Comparison of ENCODE assay signal across 1 cellular context in genomic region chr5:43514816-43515677, GRCh38.
A peak's percentile ranks its signal among the peaks of the same experiment; 100 is the strongest.
TF ChIP-seq lines count a peak whose summit lies in the region.

TSS of gene C5orf34 (minus strand) at chr5:43515148. CDS start at chr5:43509339, 5,809 bp downstream.

TF ChIP-seq in GM12878, 131 proteins besides CTCF, POLR2A, EP300 and RAD21 (continued from another document):
- TF ChIP-seq, protein P1, sequence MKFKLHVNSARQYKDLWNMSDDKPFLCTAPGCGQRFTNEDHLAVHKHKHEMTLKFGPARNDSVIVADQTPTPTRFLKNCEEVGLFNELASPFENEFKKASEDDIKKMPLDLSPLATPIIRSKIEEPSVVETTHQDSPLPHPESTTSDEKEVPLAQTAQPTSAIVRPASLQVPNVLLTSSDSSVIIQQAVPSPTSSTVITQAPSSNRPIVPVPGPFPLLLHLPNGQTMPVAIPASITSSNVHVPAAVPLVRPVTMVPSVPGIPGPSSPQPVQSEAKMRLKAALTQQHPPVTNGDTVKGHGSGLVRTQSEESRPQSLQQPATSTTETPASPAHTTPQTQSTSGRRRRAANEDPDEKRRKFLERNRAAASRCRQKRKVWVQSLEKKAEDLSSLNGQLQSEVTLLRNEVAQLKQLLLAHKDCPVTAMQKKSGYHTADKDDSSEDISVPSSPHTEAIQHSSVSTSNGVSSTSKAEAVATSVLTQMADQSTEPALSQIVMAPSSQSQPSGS (IDR thresholded peaks at IDR 0.05; ENCODE audit: low read length): no peak; the same call in 1 of the 2 replicates
- TF ChIP-seq ZNF217 (IDR thresholded peaks at IDR 0.05): no peak
- no peak for TF ChIP-seq SUPT20H (IDR thresholded peaks at IDR 0.05; ENCODE audit: borderline replicate concordance, control insufficient read depth, low read depth, low read length)
- TF ChIP-seq, protein P2, sequence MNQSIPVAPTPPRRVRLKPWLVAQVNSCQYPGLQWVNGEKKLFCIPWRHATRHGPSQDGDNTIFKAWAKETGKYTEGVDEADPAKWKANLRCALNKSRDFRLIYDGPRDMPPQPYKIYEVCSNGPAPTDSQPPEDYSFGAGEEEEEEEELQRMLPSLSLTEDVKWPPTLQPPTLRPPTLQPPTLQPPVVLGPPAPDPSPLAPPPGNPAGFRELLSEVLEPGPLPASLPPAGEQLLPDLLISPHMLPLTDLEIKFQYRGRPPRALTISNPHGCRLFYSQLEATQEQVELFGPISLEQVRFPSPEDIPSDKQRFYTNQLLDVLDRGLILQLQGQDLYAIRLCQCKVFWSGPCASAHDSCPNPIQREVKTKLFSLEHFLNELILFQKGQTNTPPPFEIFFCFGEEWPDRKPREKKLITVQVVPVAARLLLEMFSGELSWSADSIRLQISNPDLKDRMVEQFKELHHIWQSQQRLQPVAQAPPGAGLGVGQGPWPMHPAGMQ (IDR thresholded peaks at IDR 0.05; ENCODE audit: borderline replicate concordance): peak; percentile 35; the same call in 1 of the 2 replicates
- peak; percentile 6 for TF ChIP-seq SIX5 (IDR thresholded peaks at IDR 0.05; ENCODE audit: low read depth, low read length, severe bottlenecking)
- TF ChIP-seq SMAD5 (IDR thresholded peaks at IDR 0.05; ENCODE audit: low read depth): peak; percentile 85
